ENCODE assay signal across 27 cellular contexts in genomic region chr13:67493835-67494234, GRCh38.
DNase-seq lines count a peak whose midpoint lies in the region; ATAC-seq, FAIRE-seq and TF ChIP-seq lines count a peak whose summit lies in the region.
"Had no signal": no experiment of that assay in that cellular context is flagged by ENCODE, and none has a peak within 500 bp of the region (broad histone marks: within the 10 kb centered on the region; RNA-seq: fewer than 3 reads in every experiment).

No MANE protein-coding gene starts in this region.

- no peaks in the 10 kb centered on the region for H3K4me1 ChIP-seq in astrocyte (ENCODE audit: insufficient read depth, low read length)
- H3K4me1 ChIP-seq: stomach, transverse colon had no signal

- no peaks in the 10 kb centered on the region for H4K20me1 ChIP-seq in astrocyte (ENCODE audit: insufficient read depth, low read length)

- DNase-seq in Kasumi-1 (lab: John Stamatoyannopoulos, UW) (peak; percentile 63 to 78), OCI-M2 (lab: John Stamatoyannopoulos, UW; ENCODE audit: unreplicated experiment) (peak; percentile 59), astrocyte (ENCODE audit: low read depth) (peak; percentile 22), medulla oblongata (ENCODE audit: extremely low spot score) (peak; percentile 11), amygdala (lab: John Stamatoyannopoulos, UW) (no peak), NCI-H2196 (lab: John Stamatoyannopoulos, UW; ENCODE audit: unreplicated experiment) (no peak)
- DNase-seq: activated naive CD4-positive, alpha-beta T cell treated with anti-CD3 and anti-CD28 coated beads, Interleukin-2, amount 50 U/mL, for 16 hours; anterior cingulate cortex; cerebellar nuclear complex; EL; foreskin fibroblast; mesendoderm; MM.1S; NCI-H1694; NCI-H2171 treated with DMSO at 0.1 percent for 48 hours; NCI-H526; occipital lobe; SHP77 treated with DMSO at 0.1 percent for 48 hours; stimulated activated CD8-positive, alpha-beta memory T cell treated with anti-CD3 and anti-CD28 coated beads, Interleukin-4, amount 100 ng/mL, for 48 hours; stomach; transverse colon had no signal

- H3K4me3 Mint-ChIP-seq in astrocyte (ENCODE audit: unreplicated experiment) = no peak overlapping the region
- H3K4me3 Mint-ChIP-seq: CD14-positive monocyte; T-helper 1 cell treated with Interleukin-12 subunit alpha and Interleukin-12 subunit beta and Interleukin-4 antibody, amounts not matched to agents 30 μg/mL and 1 μg/mL, for 36 hours had no signal

- H3K4me2 ChIP-seq in astrocyte (ENCODE audit: low read length) = no peak overlapping the region

- no peaks in the 10 kb centered on the region for H3K36me3 Mint-ChIP-seq in astrocyte (ENCODE audit: low read depth, unreplicated experiment)
- H3K36me3 Mint-ChIP-seq: CD14-positive monocyte had no signal

- H3K4me1 Mint-ChIP-seq in astrocyte (ENCODE audit: low read depth, unreplicated experiment) = no peaks in the 10 kb centered on the region

- H3K9ac ChIP-seq in astrocyte (ENCODE audit: low read length) = no peak overlapping the region

- H3K27me3 ChIP-seq in astrocyte (ENCODE audit: insufficient read depth, low read length) = no peaks in the 10 kb centered on the region
- H3K27me3 ChIP-seq: stomach, transverse colon had no signal

- H3K79me2 ChIP-seq in astrocyte (ENCODE audit: insufficient read depth, low read length) = no peaks in the 10 kb centered on the region

- H3K4me3 ChIP-seq in astrocyte (ENCODE audit: insufficient read depth, low read depth, low read length) = no peak overlapping the region
- H3K4me3 ChIP-seq: stomach, transverse colon had no signal

- no peaks in the 10 kb centered on the region for H3K9me3 Mint-ChIP-seq in astrocyte (ENCODE audit: unreplicated experiment)

- no peak for FAIRE-seq in astrocyte (lab: Jason Lieb, UNC)
- FAIRE-seq: D721Med had no signal

- ATAC-seq in HG02885 (IDR thresholded peaks at IDR 0.05; ENCODE audit: poor library complexity, unreplicated experiment) (no peak), GM18870 (IDR thresholded peaks at IDR 0.05; ENCODE audit: unreplicated experiment) (no peak)

- H3K27ac ChIP-seq in astrocyte (ENCODE audit: low read depth, low read length) = no peak overlapping the region
- H3K27ac ChIP-seq: epithelial cell of prostate, stomach, transverse colon had no signal

- H3K36me3 ChIP-seq in astrocyte (ENCODE audit: insufficient read depth, low read length) = no peaks in the 10 kb centered on the region
- H3K36me3 ChIP-seq: stomach, transverse colon had no signal

- H3K27me3 Mint-ChIP-seq in astrocyte (ENCODE audit: low read depth, unreplicated experiment) = no peaks in the 10 kb centered on the region

- no peak overlapping the region for H2AFZ ChIP-seq in astrocyte (ENCODE audit: low read depth, low read length)

- no peak for TF ChIP-seq CTCF in astrocyte (IDR thresholded peaks at IDR 0.05; ENCODE audit: insufficient read depth, low read depth, low read length)

- no peaks in the 10 kb centered on the region for H3K9me3 ChIP-seq in astrocyte (ENCODE audit: insufficient read depth, low read depth, low read length)
- H3K9me3 ChIP-seq: stomach, transverse colon had no signal

- H3K27ac Mint-ChIP-seq in astrocyte (ENCODE audit: unreplicated experiment) = no peak overlapping the region
- H3K27ac Mint-ChIP-seq: CD14-positive monocyte; T-helper 1 cell treated with Interleukin-12 subunit alpha and Interleukin-12 subunit beta and Interleukin-4 antibody, amounts not matched to agents 30 μg/mL and 1 μg/mL, for 36 hours had no signal

Comparison
In these comparisons a context has a peak if more than half of its experiments do, and no peak if none do; other contexts are left out.
1. DNase-seq: peak in Kasumi-1 (2 of 2), OCI-M2 (single experiment), astrocyte (single experiment) and medulla oblongata (single experiment); none in amygdala (0 of 56) and NCI-H2196 (single experiment).